ENCODE assay signal across 23 cellular contexts in the genomic region with DNA sequence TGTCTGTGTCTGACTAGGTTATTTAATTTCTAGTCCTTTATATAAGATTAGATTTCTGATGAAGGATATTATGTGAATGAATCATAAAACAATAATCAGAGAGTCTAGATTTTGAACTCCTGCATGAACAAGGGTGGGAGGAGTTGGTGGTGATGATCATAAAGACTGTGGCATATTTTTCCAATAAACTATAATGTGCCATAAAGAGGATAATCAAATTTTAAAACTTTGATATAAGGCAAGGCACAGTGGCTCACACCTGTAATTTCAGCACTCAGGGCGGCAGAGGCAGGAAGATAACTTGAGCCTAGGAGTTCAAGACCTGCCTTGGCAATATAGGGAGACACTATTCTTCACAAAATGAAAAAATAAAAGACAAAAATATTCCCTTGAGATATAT.
"Had no signal": no experiment of that assay in that cellular context is flagged by ENCODE, and none has a peak within 500 bp of the region (broad histone marks: within the 10 kb centered on the region; RNA-seq: fewer than 3 reads in every experiment).

No MANE protein-coding gene starts in this region.

- ATAC-seq: effector memory CD8-positive, alpha-beta T cell; esophagus mucosa; foreskin keratinocyte; gastroesophageal sphincter; heart left ventricle; left lung; left ventricle myocardium superior; lower lobe of right lung had no signal

- H3K27ac ChIP-seq: epithelial cell of prostate, esophagus squamous epithelium, foreskin keratinocyte, gastroesophageal sphincter, heart left ventricle, hepatocyte, left lung, lower lobe of right lung had no signal

- H3K9me3 ChIP-seq: esophagus squamous epithelium, gastroesophageal sphincter, lower lobe of right lung had no signal

- H3K36me3 ChIP-seq: esophagus squamous epithelium, gastroesophageal sphincter, heart left ventricle, left lung, lower lobe of right lung had no signal

- DNase-seq: cerebellar nuclear complex; cortex of kidney; effector CD8-positive, alpha-beta T cell; effector memory CD8-positive, alpha-beta T cell; endodermal cell; erythroblast; esophagus squamous epithelium; foreskin keratinocyte; heart left ventricle; hypothalamus; immature natural killer cell; islet precursor cell; kidney; kidney glomerular epithelial cell; left lung; left ventricle myocardium superior; lower lobe of right lung; mesenchymal stem cell had no signal

- FAIRE-seq: frontal cortex had no signal

- H3K4me1 ChIP-seq: esophagus squamous epithelium, foreskin keratinocyte, gastroesophageal sphincter, heart left ventricle, left lung, lower lobe of right lung had no signal

- H3K27me3 ChIP-seq: esophagus squamous epithelium, foreskin keratinocyte, gastroesophageal sphincter, heart left ventricle, hepatocyte, left lung had no signal

- H3K4me3 ChIP-seq: esophagus squamous epithelium, gastroesophageal sphincter, heart left ventricle, hepatocyte, left lung, lower lobe of right lung had no signal
